In genomic region chr15:42548258-42549051, GRCh38 we compare ENCODE assay signal across 8 cellular contexts. TPM values are rescaled to one million over a fixed set of nuclear protein-coding genes. Genes with fewer than 3 reads are reported as not detected.
DNase-seq lines count a peak whose midpoint lies in the region; ATAC-seq, FAIRE-seq and TF ChIP-seq lines count a peak whose summit lies in the region.

HAUS2 (plus strand) TSS chr15:42548838; CDS start chr15:42548873, 35 bp downstream.
LRRC57 (minus strand) TSS chr15:42548793; CDS start chr15:42548434, 359 bp downstream.

- H3K27ac ChIP-seq in 22Rv1 (peak within 1 kb of the TSS; percentile 73), smooth muscle cell (ENCODE audit: low read depth) (peak within 1 kb of the TSS; percentile 76)

- H3K27me3 ChIP-seq in bronchial epithelial cell (ENCODE audit: control insufficient read depth, insufficient read depth, low read length) (no peaks in the 10 kb centered on the region), smooth muscle cell (ENCODE audit: low read depth) (no peaks in the 10 kb centered on the region)

- peak; percentile 83 for DNase-seq in NCI-H2171 treated with DMSO at 0.1 percent for 48 hours (lab: John Stamatoyannopoulos, UW)
- peak; percentile 80 for DNase-seq in bronchial epithelial cell (ENCODE audit: low read depth)
- peak; percentile 98 for DNase-seq in iPS-NIHi7 (ENCODE audit: extremely low spot score)
- peak; percentile 75 for DNase-seq in smooth muscle cell (lab: John Stamatoyannopoulos, UW; ENCODE audit: unreplicated experiment)

- H3K4me1 ChIP-seq in smooth muscle cell (ENCODE audit: low read depth): peaks cover 16% of the 10 kb centered on the region

- peak within 1 kb of the TSS; percentile 100 for H2AFZ ChIP-seq in smooth muscle cell (ENCODE audit: low read depth)

- ATAC-seq in GM18519 (IDR thresholded peaks at IDR 0.05; ENCODE audit: low FRiP score, unreplicated experiment) (peak; percentile 72), HG03060 (IDR thresholded peaks at IDR 0.05; ENCODE audit: low read depth, unreplicated experiment) (peak; percentile 60)

- no peaks in the 10 kb centered on the region for H3K9me3 ChIP-seq in smooth muscle cell (replicated peaks; ENCODE audit: low read depth)

- peaks cover 15% of the 10 kb centered on the region for H3K36me3 ChIP-seq in bronchial epithelial cell (ENCODE audit: control insufficient read depth, insufficient read depth, low read length)
- H3K36me3 ChIP-seq in smooth muscle cell (ENCODE audit: low read depth): peaks cover 6% of the 10 kb centered on the region

- H4K20me1 ChIP-seq in smooth muscle cell (ENCODE audit: low read depth): peaks cover 4% of the 10 kb centered on the region

- peak within 1 kb of the TSS; percentile 99 for H3K4me2 ChIP-seq in smooth muscle cell

- H3K9ac ChIP-seq in smooth muscle cell (ENCODE audit: low read depth): peak within 1 kb of the TSS; percentile 94

- H3K4me3 ChIP-seq in WI38 (ENCODE audit: low read depth, low read length): peak within 1 kb of the TSS; percentile 98
- H3K4me3 ChIP-seq in bronchial epithelial cell (ENCODE audit: low read depth, low read length): peak within 1 kb of the TSS; percentile 72
- peak within 1 kb of the TSS; percentile 100 for H3K4me3 ChIP-seq in smooth muscle cell

- under 1% methylated on average over 69 of the region's 71 CpGs for whole genome bisulfite sequencing in smooth muscle cell (ENCODE audit: low lambda C conversion rate)

- no peak for FAIRE-seq in bronchial epithelial cell (lab: Jason Lieb, UNC)

- H3F3A ChIP-seq in smooth muscle cell (ENCODE audit: low read depth): peaks cover 8% of the 10 kb centered on the region

- no peak for TF ChIP-seq CTCF in 22Rv1 (IDR thresholded peaks at IDR 0.05)
- TF ChIP-seq CTCF in WI38 (IDR thresholded peaks at IDR 0.05; ENCODE audit: low read depth, low read length): no peak
- no peak for TF ChIP-seq CTCF in bronchial epithelial cell (IDR thresholded peaks at IDR 0.05; ENCODE audit: insufficient read depth, low read length, severe bottlenecking)
- no peak for TF ChIP-seq CTCF in smooth muscle cell (IDR thresholded peaks at IDR 0.05; ENCODE audit: borderline replicate concordance, insufficient read depth, poor library complexity, severe bottlenecking)

- peaks cover 52% of the 10 kb centered on the region for H3K79me2 ChIP-seq in smooth muscle cell (ENCODE audit: low read depth)

RNA-seq across cellular contexts. Expression of gene HAUS2, which starts in this region (rescaled TPM):
- total RNA-seq in bronchial epithelial cell (21.4 and 28.2 TPM in 2 replicates), smooth muscle cell (46.5 and 88.4 TPM in 2 replicates)
- polyA plus RNA-seq in smooth muscle cell: 18.4 and 18.6 TPM in 2 replicates

RNA-seq across cellular contexts. Expression of gene LRRC57, which starts in this region (rescaled TPM):
- total RNA-seq in bronchial epithelial cell: 17.1 and 20.2 TPM in 2 replicates
- total RNA-seq in smooth muscle cell: 16.0 and 25.1 TPM in 2 replicates
- 11.0 and 13.4 TPM in 2 replicates for polyA plus RNA-seq in smooth muscle cell

Comparison
In these comparisons a context has a peak if more than half of its experiments do, and no peak if none do; other contexts are left out.
1. Peak in every context shown above with its lines: DNase-seq, ATAC-seq, H3K4me3 ChIP-seq and H3K27ac ChIP-seq.